In genomic region chr5:80255425-80255751, GRCh38 we compare ENCODE assay signal across 1 cellular context.
TF ChIP-seq lines count a peak whose summit lies in the region.

No MANE protein-coding gene starts in this region.

TF ChIP-seq in HCT116, 20 proteins besides CTCF, POLR2A, EP300 and RAD21:
- TF ChIP-seq REST (IDR thresholded peaks at IDR 0.05; ENCODE audit: low read depth) (no peak), ZFX (IDR thresholded peaks at IDR 0.05) (no peak), FOSL1 (IDR thresholded peaks at IDR 0.05; ENCODE audit: low read depth) (no peak), CEBPB (IDR thresholded peaks at IDR 0.05; ENCODE audit: low read depth) (no peak), EGR1 (IDR thresholded peaks at IDR 0.05; ENCODE audit: low read depth) (no peak), SP1 (IDR thresholded peaks at IDR 0.05; ENCODE audit: low read depth) (no peak), ELF1 (IDR thresholded peaks at IDR 0.05; ENCODE audit: borderline replicate concordance, low read depth) (no peak), MAX (IDR thresholded peaks at IDR 0.05) (no peak)
